9 cellular contexts compared by ENCODE assay signal in the genomic region with DNA sequence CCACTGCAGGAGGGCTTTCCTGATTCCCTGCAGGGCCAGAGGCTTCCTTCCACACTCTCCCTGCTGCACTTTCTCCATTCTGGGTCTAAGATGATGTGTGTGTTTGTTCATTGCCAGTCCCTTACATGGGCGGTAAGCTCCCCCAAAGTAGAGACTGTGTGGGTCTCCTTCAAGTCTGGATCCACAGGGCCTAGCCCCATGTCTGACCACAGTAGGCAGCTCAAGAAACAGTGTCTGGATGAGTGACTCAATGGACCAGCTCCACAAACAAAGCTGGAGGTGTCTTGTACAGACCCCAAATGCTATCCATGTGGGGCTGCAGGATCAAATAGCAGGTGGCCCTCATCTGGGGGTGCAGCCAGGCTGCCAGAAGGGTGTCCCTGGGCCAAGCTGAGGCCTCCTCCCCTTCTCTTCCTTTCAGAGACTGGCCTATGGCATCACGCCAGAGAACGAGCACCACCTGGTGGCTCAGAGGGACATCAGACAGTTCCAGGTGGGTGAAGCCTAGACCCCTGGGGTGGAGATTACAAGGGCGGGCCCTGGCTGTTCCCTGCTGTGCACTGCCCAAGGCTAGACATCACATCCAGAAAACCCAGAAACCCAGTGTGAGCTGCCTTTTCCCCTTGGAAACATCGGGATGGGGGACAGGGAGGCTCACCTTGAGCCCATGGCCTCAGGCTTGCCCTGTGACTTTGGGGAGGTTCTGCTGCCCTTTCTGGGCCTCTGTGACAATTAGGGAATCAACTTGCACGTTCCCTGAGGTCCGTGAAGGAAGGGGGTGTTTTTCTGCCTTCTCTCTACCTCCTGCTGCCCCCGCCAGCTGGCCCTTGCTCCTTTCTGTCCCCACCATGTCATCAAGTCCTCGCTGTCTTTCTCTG. TPM values are rescaled to one million over a fixed set of nuclear protein-coding genes. Genes with fewer than 3 reads are reported as not detected.
DNase-seq lines count a peak whose midpoint lies in the region; ATAC-seq and TF ChIP-seq lines count a peak whose summit lies in the region.
"Had no signal": no experiment of that assay in that cellular context is flagged by ENCODE, and none has a peak within 500 bp of the region (broad histone marks: within the 10 kb centered on the region; RNA-seq: fewer than 3 reads in every experiment).

No MANE protein-coding gene starts in this region.

- H3K4me3 ChIP-seq in HL-60 (replicated peaks; ENCODE audit: insufficient read depth, low read length): no peak overlapping the region
- no peak overlapping the region for H3K4me3 ChIP-seq in body of pancreas

- TF ChIP-seq POLR2A in body of pancreas (IDR thresholded peaks at IDR 0.05): no peak

- no peaks in the 10 kb centered on the region for H3K4me1 ChIP-seq in body of pancreas

- TF ChIP-seq CTCF in HL-60 (IDR thresholded peaks at IDR 0.05; ENCODE audit: insufficient read depth, low read length) (peak; percentile 64), body of pancreas (IDR thresholded peaks at IDR 0.05) (peak; percentile 32 to 66 (median 60))

- in situ Hi-C loops in Caki2 (cut with HindIII; ENCODE audit: low pct_unique_long_range_greater_than_20kb, low sequenced_read_pairs): no loop called here

- no peaks in the 10 kb centered on the region for H3K9me3 ChIP-seq in body of pancreas

- 43 to 44% methylated on average over 7 to 9 of the region's 9 CpGs for WGBS in body of pancreas, 2 donors

- no peak overlapping the region for H3K27ac ChIP-seq in HL-60 (replicated peaks)
- H3K27ac ChIP-seq in body of pancreas: no peak overlapping the region

- ATAC-seq in body of pancreas (peak; percentile 47), left lobe of liver (peak; percentile 85)

- no peaks in the 10 kb centered on the region for H3K36me3 ChIP-seq in body of pancreas (replicated peaks in 1 of 2; ENCODE audit: insufficient read depth in 1 of 2, low read depth in 2 of 2)

- intact Hi-C loops in body of pancreas (cut with DNase I): no loop called here

- peak; percentile 10 for DNase-seq in Caki2 (ENCODE audit: low read depth)
- peak; percentile 27 for DNase-seq in GM19240 (ENCODE audit: insufficient read length, low spot score)
- peak; percentile 41 to 68 for DNase-seq in HL-60 (ENCODE audit: low read depth in 1 of 2, low spot score in 1 of 2)
- DNase-seq in RKO (ENCODE audit: low spot score): peak; percentile 49
- DNase-seq in body of pancreas: peak; percentile 61 to 73 (median 68)
- peak; percentile 64 for DNase-seq in left lobe of liver (ENCODE audit: low spot score)
- DNase-seq in stimulated activated CD8-positive, alpha-beta memory T cell treated with anti-CD3 and anti-CD28 coated beads, Interleukin-4, amount 100 ng/mL, for 48 hours: peak; percentile 69
- no peak for DNase-seq in NCI-H187 treated with DMSO at 0.1 percent for 48 hours (lab: John Stamatoyannopoulos, UW)

- H3K27me3 ChIP-seq in HL-60 (ENCODE audit: insufficient read depth, poor library complexity, severe bottlenecking) (peaks cover 2% of the 10 kb centered on the region), body of pancreas (no peaks in the 10 kb centered on the region)

RNA-seq across cellular contexts. Expression of a gene that starts 45.9 kb away (rescaled TPM):
- total RNA-seq in Caki2 (2014; rRNA removed; shearing (Covaris generic); ENCODE audit: low replicate concordance): not detected in 2 replicates
- total RNA-seq in body of pancreas (not detected), left lobe of liver (not detected)
- total RNA-seq: T-helper 1 cell treated with Interleukin-12 subunit alpha and Interleukin-12 subunit beta and Interleukin-4 antibody, amounts not matched to agents 30 ng/mL and 1 ng/mL, for 36 hours had no signal
